In the genomic region with DNA sequence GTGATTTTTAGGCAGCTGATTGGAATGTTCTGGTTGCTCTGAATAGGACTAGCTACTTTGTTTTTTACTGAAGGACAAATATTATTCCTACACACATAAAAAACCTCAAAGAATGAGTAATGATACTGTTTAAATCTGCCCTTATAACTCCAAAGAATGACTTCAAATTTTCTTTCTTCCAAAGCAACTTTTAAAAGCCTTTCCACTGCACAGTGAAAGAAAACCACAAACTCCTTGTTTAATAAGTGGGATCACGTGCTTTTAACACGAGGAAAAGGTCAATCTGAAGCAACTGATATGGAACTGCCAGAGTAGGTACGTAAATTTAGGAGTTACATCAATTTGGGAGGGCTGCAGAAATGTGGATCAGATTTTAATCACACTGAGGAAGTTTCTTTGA, we compare ENCODE assay signal across 24 cellular contexts. TPM values are rescaled to one million over a fixed set of nuclear protein-coding genes. Genes with fewer than 3 reads are reported as not detected.
DNase-seq lines count a peak whose midpoint lies in the region; ATAC-seq lines count a peak whose summit lies in the region.
"Had no signal": no experiment of that assay in that cellular context is flagged by ENCODE, and none has a peak within 500 bp of the region (broad histone marks: within the 10 kb centered on the region; RNA-seq: fewer than 3 reads in every experiment).

No MANE protein-coding gene starts in this region.

- CTCF ChIA-PET in activated naive CD4-positive, alpha-beta T cell treated with anti-CD3 and anti-CD28 coated beads, Interleukin-2, amount 10 ng/mL, durations not matched to agents 7 days and 5 days (lab: Charles Lee), result interaction anchor here (1.3 to 2.1 kb wide), 5 partner anchors 10 to 82 kb away, joined by 3 to 8 read pairs (median 5); no protein-coding TSS in a partner anchor
- CTCF ChIA-PET in T-cell (lab: Charles Lee), result interaction anchor here in 1 of 2 donors (0.6 to 1.7 kb wide), 2 partner anchors 10 to 71 kb away, joined by 3 to 5 read pairs; no protein-coding TSS in a partner anchor

- H3K4me3 ChIP-seq in H7 (ENCODE audit: insufficient read depth, low read depth, low read length), result no peak overlapping the region
- H3K4me3 ChIP-seq: HAP-1, mucosa of descending colon, upper lobe of left lung had no signal

- no peaks in the 10 kb centered on the region for H3K27me3 ChIP-seq in H7 (ENCODE audit: control insufficient read depth, insufficient read depth, low read length)
- H3K27me3 ChIP-seq: upper lobe of left lung had no signal

- DNase-seq in activated naive CD4-positive, alpha-beta T cell treated with anti-CD3 and anti-CD28 coated beads, Interleukin-2, amount 10 ng/mL, durations not matched to agents 7 days and 5 days, result no peak
- DNase-seq in activated naive CD4-positive, alpha-beta T cell treated with anti-CD3 and anti-CD28 coated beads, Interleukin-2, amount 50 U/mL, for 16 hours, result no peak
- DNase-seq in T-cell, result no peak
- no peak for DNase-seq in activated naive CD8-positive, alpha-beta T cell treated with anti-CD3 and anti-CD28 coated beads, Interleukin-2, amount 10 ng/mL, durations not matched to agents 7 days and 5 days
- no peak for DNase-seq in stimulated activated naive CD8-positive, alpha-beta T cell treated with anti-CD3 and anti-CD28 coated beads, Interleukin-15, amount 100 ng/mL, for 72 hours
- no peak for DNase-seq in H7
- DNase-seq: central memory CD4-positive, alpha-beta T cell; cortex of kidney; effector memory CD8-positive, alpha-beta T cell; erythroblast; left colon; mammary epithelial cell; mucosa of descending colon; NCI-H1436 treated with DMSO at 0.1 percent for 48 hours; NCI-H2081 treated with DMSO at 0.1 percent for 48 hours; NCI-H2227 treated with DMSO at 0.1 percent for 48 hours; NK-92 treated with Interleukin-12 subunit alpha and Interleukin-12 subunit beta, amount 100 ng/mL, for 24 hours; SHP77; stimulated activated CD4-positive, alpha-beta T cell treated with anti-CD3 and anti-CD28 coated beads, Interleukin-4, amount 100 ng/mL, for 1 hour; upper lobe of left lung had no signal

- no peaks in the 10 kb centered on the region for H3K9me3 Mint-ChIP-seq in activated naive CD4-positive, alpha-beta T cell treated with anti-CD3 and anti-CD28 coated beads, Interleukin-2, amount 10 ng/mL, durations not matched to agents 7 days and 5 days
- H3K9me3 Mint-ChIP-seq in T-cell, result no peaks in the 10 kb centered on the region
- no peaks in the 10 kb centered on the region for H3K9me3 Mint-ChIP-seq in activated naive CD8-positive, alpha-beta T cell treated with anti-CD3 and anti-CD28 coated beads, Interleukin-2, amount 10 ng/mL, durations not matched to agents 7 days and 5 days
- H3K9me3 Mint-ChIP-seq in stimulated activated naive CD8-positive, alpha-beta T cell treated with anti-CD3 and anti-CD28 coated beads, Interleukin-15, amount 100 ng/mL, for 72 hours, result no peaks in the 10 kb centered on the region
- H3K9me3 Mint-ChIP-seq: effector memory CD8-positive, alpha-beta T cell; WTC11 had no signal

- H3K27ac Mint-ChIP-seq in activated naive CD4-positive, alpha-beta T cell treated with anti-CD3 and anti-CD28 coated beads, Interleukin-2, amount 10 ng/mL, durations not matched to agents 7 days and 5 days, result peak overlapping the region; percentile 85
- peak overlapping the region; percentile 97 to 98 for H3K27ac Mint-ChIP-seq in T-cell
- peak overlapping the region; percentile 83 for H3K27ac Mint-ChIP-seq in activated naive CD8-positive, alpha-beta T cell treated with anti-CD3 and anti-CD28 coated beads, Interleukin-2, amount 10 ng/mL, durations not matched to agents 7 days and 5 days
- H3K27ac Mint-ChIP-seq in stimulated activated naive CD8-positive, alpha-beta T cell treated with anti-CD3 and anti-CD28 coated beads, Interleukin-15, amount 100 ng/mL, for 72 hours, result peak overlapping the region; percentile 37 to 98
- H3K27ac Mint-ChIP-seq: nephron, WTC11 had no signal

- peaks cover 8% of the 10 kb centered on the region for H3K36me3 ChIP-seq in H7 (replicated peaks; ENCODE audit: control insufficient read depth, insufficient read depth, low read length)
- H3K36me3 ChIP-seq: upper lobe of left lung had no signal

- peak overlapping the region; percentile 42 for H3K4me3 Mint-ChIP-seq in activated naive CD4-positive, alpha-beta T cell treated with anti-CD3 and anti-CD28 coated beads, Interleukin-2, amount 10 ng/mL, durations not matched to agents 7 days and 5 days
- peak overlapping the region; percentile 47 to 91 (median 54) for H3K4me3 Mint-ChIP-seq in T-cell
- peak overlapping the region; percentile 79 for H3K4me3 Mint-ChIP-seq in activated naive CD8-positive, alpha-beta T cell treated with anti-CD3 and anti-CD28 coated beads, Interleukin-2, amount 10 ng/mL, durations not matched to agents 7 days and 5 days
- H3K4me3 Mint-ChIP-seq in stimulated activated naive CD8-positive, alpha-beta T cell treated with anti-CD3 and anti-CD28 coated beads, Interleukin-15, amount 100 ng/mL, for 72 hours, result peak overlapping the region; percentile 50 to 71
- H3K4me3 Mint-ChIP-seq: nephron, WTC11 had no signal

- peaks cover 73% of the 10 kb centered on the region for H3K4me1 Mint-ChIP-seq in activated naive CD4-positive, alpha-beta T cell treated with anti-CD3 and anti-CD28 coated beads, Interleukin-2, amount 10 ng/mL, durations not matched to agents 7 days and 5 days
- peaks cover 91 to 98% (median 93%) of the 10 kb centered on the region in 3 donors for H3K4me1 Mint-ChIP-seq in T-cell
- peaks cover 68% of the 10 kb centered on the region for H3K4me1 Mint-ChIP-seq in activated naive CD8-positive, alpha-beta T cell treated with anti-CD3 and anti-CD28 coated beads, Interleukin-2, amount 10 ng/mL, durations not matched to agents 7 days and 5 days
- H3K4me1 Mint-ChIP-seq in stimulated activated naive CD8-positive, alpha-beta T cell treated with anti-CD3 and anti-CD28 coated beads, Interleukin-15, amount 100 ng/mL, for 72 hours, result peaks cover 68% of the 10 kb centered on the region
- H3K4me1 Mint-ChIP-seq: nephron had no signal

- H3K36me3 Mint-ChIP-seq in activated naive CD4-positive, alpha-beta T cell treated with anti-CD3 and anti-CD28 coated beads, Interleukin-2, amount 10 ng/mL, durations not matched to agents 7 days and 5 days, result peaks cover 90% of the 10 kb centered on the region
- peaks cover 61% of the 10 kb centered on the region for H3K36me3 Mint-ChIP-seq in T-cell
- peaks cover 69% of the 10 kb centered on the region for H3K36me3 Mint-ChIP-seq in activated naive CD8-positive, alpha-beta T cell treated with anti-CD3 and anti-CD28 coated beads, Interleukin-2, amount 10 ng/mL, durations not matched to agents 7 days and 5 days

- POLR2A ChIA-PET in T-cell (lab: Charles Lee), result interaction anchor here in 1 of 2 donors (0.6 kb wide), 1 partner anchor 143 kb away, joined by 3 read pairs; no protein-coding TSS in a partner anchor
- POLR2A ChIA-PET in activated naive CD8-positive, alpha-beta T cell treated with anti-CD3 and anti-CD28 coated beads, Interleukin-2, amount 10 ng/mL, durations not matched to agents 7 days and 5 days (lab: Charles Lee), result interaction anchor here (0.8 to 16.7 kb wide), 4 partner anchors 7 to 58 kb away, joined by 3 to 382 read pairs (median 8); partner anchors contain the start of gene PRKCQ

- no peaks in the 10 kb centered on the region for H3K27me3 Mint-ChIP-seq in activated naive CD4-positive, alpha-beta T cell treated with anti-CD3 and anti-CD28 coated beads, Interleukin-2, amount 10 ng/mL, durations not matched to agents 7 days and 5 days
- H3K27me3 Mint-ChIP-seq in T-cell, result no peaks in the 10 kb centered on the region
- H3K27me3 Mint-ChIP-seq in activated naive CD8-positive, alpha-beta T cell treated with anti-CD3 and anti-CD28 coated beads, Interleukin-2, amount 10 ng/mL, durations not matched to agents 7 days and 5 days, result no peaks in the 10 kb centered on the region
- H3K27me3 Mint-ChIP-seq in stimulated activated naive CD8-positive, alpha-beta T cell treated with anti-CD3 and anti-CD28 coated beads, Interleukin-15, amount 100 ng/mL, for 72 hours, result no peaks in the 10 kb centered on the region
- H3K27me3 Mint-ChIP-seq: effector memory CD8-positive, alpha-beta T cell had no signal

- ATAC-seq in T-cell (replicated peaks in 1 of 4), result no peak
- ATAC-seq in activated naive CD8-positive, alpha-beta T cell treated with anti-CD3 and anti-CD28 coated beads, Interleukin-2, amount 10 ng/mL, durations not matched to agents 7 days and 5 days (ENCODE audit: low read depth), result no peak
- ATAC-seq in stimulated activated naive CD8-positive, alpha-beta T cell treated with anti-CD3 and anti-CD28 coated beads, Interleukin-15, amount 100 ng/mL, for 72 hours, result no peak
- no peak for ATAC-seq in GM21737 (IDR thresholded peaks at IDR 0.05; ENCODE audit: unreplicated experiment)
- ATAC-seq: effector memory CD8-positive, alpha-beta T cell; left colon; mucosa of descending colon; WTC11 had no signal

RNA-seq across cellular contexts. Expression of gene PRKCQ, which starts 8.0 kb away (rescaled TPM):
- total RNA-seq in T-cell, result 10 to 100 TPM; 60.3 to 67.4 (median 61.6) TPM
- 10 to 100 TPM; 61.2 to 61.8 TPM for total RNA-seq in activated naive CD8-positive, alpha-beta T cell treated with anti-CD3 and anti-CD28 coated beads, Interleukin-2, amount 10 ng/mL, durations not matched to agents 7 days and 5 days
- total RNA-seq in H7 (2014; rRNA removed; shearing (Covaris generic)), result 12.7 and 17.4 TPM in 2 replicates
